ENCODE assay signal across 1 cellular context in the genomic region with DNA sequence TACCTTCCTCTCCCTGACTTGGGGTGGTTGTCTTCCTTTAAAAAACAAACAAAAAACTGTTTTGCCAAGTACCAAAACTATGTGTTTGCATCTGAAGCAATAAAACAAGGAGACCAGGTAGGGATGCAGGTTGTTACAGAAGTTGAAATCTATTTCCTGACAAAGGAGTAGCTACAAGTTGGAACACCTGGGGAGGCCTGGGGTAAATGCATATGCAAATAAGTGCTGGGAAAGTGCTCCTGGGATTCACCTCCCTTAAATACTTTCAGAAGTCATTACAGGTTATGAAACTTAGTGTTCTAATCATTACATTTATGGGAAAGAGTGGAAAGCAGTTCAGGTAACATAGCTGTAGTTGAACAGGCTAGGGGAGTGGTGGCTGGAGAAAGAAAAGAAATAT.
TF ChIP-seq lines count a peak whose summit lies in the region.

No MANE protein-coding gene starts in this region.

TF ChIP-seq in GM23338, 12 proteins besides CTCF, POLR2A, EP300 and RAD21 (continued from another document):
- TF ChIP-seq, protein P1, sequence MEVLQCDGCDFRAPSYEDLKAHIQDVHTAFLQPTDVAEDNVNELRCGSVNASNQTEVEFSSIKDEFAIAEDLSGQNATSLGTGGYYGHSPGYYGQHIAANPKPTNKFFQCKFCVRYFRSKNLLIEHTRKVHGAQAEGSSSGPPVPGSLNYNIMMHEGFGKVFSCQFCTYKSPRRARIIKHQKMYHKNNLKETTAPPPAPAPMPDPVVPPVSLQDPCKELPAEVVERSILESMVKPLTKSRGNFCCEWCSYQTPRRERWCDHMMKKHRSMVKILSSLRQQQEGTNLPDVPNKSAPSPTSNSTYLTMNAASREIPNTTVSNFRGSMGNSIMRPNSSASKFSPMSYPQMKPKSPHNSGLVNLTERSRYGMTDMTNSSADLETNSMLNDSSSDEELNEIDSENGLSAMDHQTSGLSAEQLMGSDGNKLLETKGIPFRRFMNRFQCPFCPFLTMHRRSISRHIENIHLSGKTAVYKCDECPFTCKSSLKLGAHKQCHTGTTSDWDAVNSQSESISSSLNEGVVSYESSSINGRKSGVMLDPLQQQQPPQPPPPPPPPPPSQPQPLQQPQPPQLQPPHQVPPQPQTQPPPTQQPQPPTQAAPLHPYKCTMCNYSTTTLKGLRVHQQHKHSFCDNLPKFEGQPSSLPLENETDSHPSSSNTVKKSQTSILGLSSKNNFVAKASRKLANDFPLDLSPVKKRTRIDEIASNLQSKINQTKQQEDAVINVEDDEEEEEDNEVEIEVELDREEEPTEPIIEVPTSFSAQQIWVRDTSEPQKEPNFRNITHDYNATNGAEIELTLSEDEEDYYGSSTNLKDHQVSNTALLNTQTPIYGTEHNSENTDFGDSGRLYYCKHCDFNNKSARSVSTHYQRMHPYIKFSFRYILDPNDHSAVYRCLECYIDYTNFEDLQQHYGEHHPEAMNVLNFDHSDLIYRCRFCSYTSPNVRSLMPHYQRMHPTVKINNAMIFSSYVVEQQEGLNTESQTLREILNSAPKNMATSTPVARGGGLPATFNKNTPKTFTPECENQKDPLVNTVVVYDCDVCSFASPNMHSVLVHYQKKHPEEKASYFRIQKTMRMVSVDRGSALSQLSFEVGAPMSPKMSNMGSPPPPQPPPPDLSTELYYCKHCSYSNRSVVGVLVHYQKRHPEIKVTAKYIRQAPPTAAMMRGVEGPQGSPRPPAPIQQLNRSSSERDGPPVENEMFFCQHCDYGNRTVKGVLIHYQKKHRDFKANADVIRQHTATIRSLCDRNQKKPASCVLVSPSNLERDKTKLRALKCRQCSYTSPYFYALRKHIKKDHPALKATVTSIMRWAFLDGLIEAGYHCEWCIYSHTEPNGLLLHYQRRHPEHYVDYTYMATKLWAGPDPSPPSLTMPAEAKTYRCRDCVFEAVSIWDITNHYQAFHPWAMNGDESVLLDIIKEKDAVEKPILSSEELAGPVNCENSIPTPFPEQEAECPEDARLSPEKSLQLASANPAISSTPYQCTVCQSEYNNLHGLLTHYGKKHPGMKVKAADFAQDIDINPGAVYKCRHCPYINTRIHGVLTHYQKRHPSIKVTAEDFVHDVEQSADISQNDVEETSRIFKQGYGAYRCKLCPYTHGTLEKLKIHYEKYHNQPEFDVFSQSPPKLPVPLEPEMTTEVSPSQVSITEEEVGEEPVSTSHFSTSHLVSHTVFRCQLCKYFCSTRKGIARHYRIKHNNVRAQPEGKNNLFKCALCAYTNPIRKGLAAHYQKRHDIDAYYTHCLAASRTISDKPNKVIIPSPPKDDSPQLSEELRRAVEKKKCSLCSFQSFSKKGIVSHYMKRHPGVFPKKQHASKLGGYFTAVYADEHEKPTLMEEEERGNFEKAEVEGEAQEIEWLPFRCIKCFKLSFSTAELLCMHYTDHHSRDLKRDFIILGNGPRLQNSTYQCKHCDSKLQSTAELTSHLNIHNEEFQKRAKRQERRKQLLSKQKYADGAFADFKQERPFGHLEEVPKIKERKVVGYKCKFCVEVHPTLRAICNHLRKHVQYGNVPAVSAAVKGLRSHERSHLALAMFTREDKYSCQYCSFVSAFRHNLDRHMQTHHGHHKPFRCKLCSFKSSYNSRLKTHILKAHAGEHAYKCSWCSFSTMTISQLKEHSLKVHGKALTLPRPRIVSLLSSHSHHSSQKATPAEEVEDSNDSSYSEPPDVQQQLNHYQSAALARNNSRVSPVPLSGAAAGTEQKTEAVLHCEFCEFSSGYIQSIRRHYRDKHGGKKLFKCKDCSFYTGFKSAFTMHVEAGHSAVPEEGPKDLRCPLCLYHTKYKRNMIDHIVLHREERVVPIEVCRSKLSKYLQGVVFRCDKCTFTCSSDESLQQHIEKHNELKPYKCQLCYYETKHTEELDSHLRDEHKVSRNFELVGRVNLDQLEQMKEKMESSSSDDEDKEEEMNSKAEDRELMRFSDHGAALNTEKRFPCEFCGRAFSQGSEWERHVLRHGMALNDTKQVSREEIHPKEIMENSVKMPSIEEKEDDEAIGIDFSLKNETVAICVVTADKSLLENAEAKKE (CRISPR knock-in tag; IDR thresholded peaks at IDR 0.05) = no peak
- no peak for TF ChIP-seq POLR2AphosphoS5 (IDR thresholded peaks at IDR 0.05; ENCODE audit: low read depth)
- TF ChIP-seq, protein P2, sequence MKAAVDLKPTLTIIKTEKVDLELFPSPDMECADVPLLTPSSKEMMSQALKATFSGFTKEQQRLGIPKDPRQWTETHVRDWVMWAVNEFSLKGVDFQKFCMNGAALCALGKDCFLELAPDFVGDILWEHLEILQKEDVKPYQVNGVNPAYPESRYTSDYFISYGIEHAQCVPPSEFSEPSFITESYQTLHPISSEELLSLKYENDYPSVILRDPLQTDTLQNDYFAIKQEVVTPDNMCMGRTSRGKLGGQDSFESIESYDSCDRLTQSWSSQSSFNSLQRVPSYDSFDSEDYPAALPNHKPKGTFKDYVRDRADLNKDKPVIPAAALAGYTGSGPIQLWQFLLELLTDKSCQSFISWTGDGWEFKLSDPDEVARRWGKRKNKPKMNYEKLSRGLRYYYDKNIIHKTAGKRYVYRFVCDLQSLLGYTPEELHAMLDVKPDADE (IDR thresholded peaks at IDR 0.05) = no peak
